ENCODE assay signal across 1 cellular context in genomic region chr22:40975346-40975745, GRCh38.
TF ChIP-seq lines count a peak whose summit lies in the region.

No MANE protein-coding gene starts in this region.

TF ChIP-seq in endothelial cell of umbilical vein, 7 proteins besides CTCF, POLR2A, EP300 and RAD21 (continued from another document):
- no peak for TF ChIP-seq MAX (IDR thresholded peaks at IDR 0.05; ENCODE audit: insufficient read depth, insufficient read length)
TF ChIP-seq in endothelial cell of umbilical vein: peak in this region for 0.
